Comparison of ENCODE assay signal across 14 cellular contexts in the genomic region with DNA sequence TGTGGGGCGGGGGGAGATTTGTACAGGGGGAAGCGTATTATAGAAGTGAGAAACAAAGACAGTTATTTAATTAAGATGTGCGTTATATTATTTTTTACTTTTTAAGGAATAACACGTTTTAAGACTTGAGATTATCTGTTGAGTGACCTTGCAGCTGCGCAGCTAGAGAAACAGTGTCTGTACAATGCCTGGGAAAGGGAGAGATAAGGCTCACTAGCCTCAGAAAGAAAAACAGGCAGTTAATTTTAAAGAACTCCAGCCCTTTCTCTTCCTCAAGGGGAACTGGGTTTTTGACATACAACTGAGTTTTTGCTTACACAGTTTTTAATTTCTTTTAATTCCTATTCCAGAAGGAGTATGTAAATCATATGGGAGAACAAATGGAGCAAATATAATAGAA. TPM values are rescaled to one million over a fixed set of nuclear protein-coding genes. Genes with fewer than 3 reads are reported as not detected.
DNase-seq lines count a peak whose midpoint lies in the region; ATAC-seq and TF ChIP-seq lines count a peak whose summit lies in the region.
"Had no signal": no experiment of that assay in that cellular context is flagged by ENCODE, and none has a peak within 500 bp of the region (broad histone marks: within the 10 kb centered on the region; RNA-seq: fewer than 3 reads in every experiment).

No MANE protein-coding gene starts in this region.

- no peak overlapping the region for H3K4me3 ChIP-seq in CD8-positive, alpha-beta memory T cell (ENCODE audit: low read length)
- H3K4me3 ChIP-seq in adrenal gland = peak overlapping the region in 1 of 4 donors; percentile 2
- no peak overlapping the region for H3K4me3 ChIP-seq in stomach
- no peak overlapping the region for H3K4me3 ChIP-seq in mucosa of descending colon
- H3K4me3 ChIP-seq: A549, GM23338 had no signal

- peak overlapping the region; percentile 28 for H3K27ac ChIP-seq in CD8-positive, alpha-beta memory T cell (ENCODE audit: low read depth, low read length)
- H3K27ac ChIP-seq in adrenal gland = peak overlapping the region in 4 of 5 donors; percentile 47 to 61 (median 56)
- H3K27ac ChIP-seq in stomach = peak overlapping the region in 1 of 5 donors; percentile 38
- H3K27ac ChIP-seq: A549, HL-60 had no signal

- POLR2A ChIA-PET in CD8-positive, alpha-beta memory T cell (lab: Charles Lee) = no interaction called here

- CTCF ChIA-PET in CD8-positive, alpha-beta memory T cell (lab: Charles Lee) = no interaction called here

- H3K4me1 Mint-ChIP-seq in CD8-positive, alpha-beta memory T cell = peaks cover 23 to 37% (median 27%) of the 10 kb centered on the region in 3 donors

- H3K27me3 ChIP-seq in CD8-positive, alpha-beta memory T cell (ENCODE audit: insufficient read depth, low read length, poor library complexity, severe bottlenecking) = no peaks in the 10 kb centered on the region
- H3K27me3 ChIP-seq in adrenal gland = no peaks in the 10 kb centered on the region
- H3K27me3 ChIP-seq in stomach = no peaks in the 10 kb centered on the region

- H3K9me3 Mint-ChIP-seq in CD8-positive, alpha-beta memory T cell = no peaks in the 10 kb centered on the region
- H3K9me3 Mint-ChIP-seq: GM23338 had no signal

- DNase-seq in CD8-positive, alpha-beta memory T cell = no peak
- peak; percentile 12 for DNase-seq in SK-N-DZ (ENCODE audit: low spot score)
- DNase-seq in adrenal gland = peak in 2 of 7 donors; percentile 27 to 32
- peak; percentile 38 for DNase-seq in left kidney (ENCODE audit: low read depth, low spot score)
- no peak for DNase-seq in stomach
- DNase-seq in NK-92 treated with Interleukin-12 subunit alpha and Interleukin-12 subunit beta, amount 100 ng/mL, for 24 hours (lab: John Stamatoyannopoulos, UW) = no peak
- DNase-seq in stimulated activated CD4-positive, alpha-beta T cell treated with anti-CD3 and anti-CD28 coated beads, Interleukin-4, amount 100 ng/mL, for 24 hours = no peak
- DNase-seq in mucosa of descending colon = no peak
- DNase-seq: Calu3, DMS 273 treated with DMSO at 0.1 percent for 48 hours had no signal

- no peaks in the 10 kb centered on the region for H3K4me1 ChIP-seq in CD8-positive, alpha-beta memory T cell (ENCODE audit: insufficient read depth, low read length)
- peaks cover 18 to 57% of the 10 kb centered on the region in 2 donors for H3K4me1 ChIP-seq in adrenal gland (replicated peaks in 1 of 2)
- H3K4me1 ChIP-seq in stomach = peaks cover 0 to 28% (median 17%) of the 10 kb centered on the region in 4 donors
- H3K4me1 ChIP-seq in mucosa of descending colon (ENCODE audit: low read depth) = no peaks in the 10 kb centered on the region

- no peak for TF ChIP-seq POLR2A in adrenal gland (IDR thresholded peaks at IDR 0.05)
- no peak for TF ChIP-seq POLR2A in stomach (IDR thresholded peaks at IDR 0.05)

- TF ChIP-seq EP300 in stomach (IDR thresholded peaks at IDR 0.05) = no peak

- intact Hi-C loops in adrenal gland (cut with DNase I) = loop anchor here in 1 of 2 donors (5.0 kb wide), 1 partner anchor 45 kb away; no protein-coding TSS in a partner anchor
- intact Hi-C loops in stomach (cut with DNase I; ENCODE audit: low total_unique reads) = no loop called here
- intact Hi-C loops in mucosa of descending colon (cut with DNase I, micrococcal nuclease) = no loop called here

- H3K27ac Mint-ChIP-seq in CD8-positive, alpha-beta memory T cell = no peak overlapping the region
- H3K27ac Mint-ChIP-seq: CD14-positive monocyte, GM23338 had no signal

- H3K9me3 ChIP-seq in CD8-positive, alpha-beta memory T cell (ENCODE audit: low read length) = no peaks in the 10 kb centered on the region
- H3K9me3 ChIP-seq in adrenal gland (replicated peaks in 1 of 3) = no peaks in the 10 kb centered on the region
- no peaks in the 10 kb centered on the region for H3K9me3 ChIP-seq in stomach
- no peaks in the 10 kb centered on the region for H3K9me3 ChIP-seq in mucosa of descending colon
- H3K9me3 ChIP-seq: A549 had no signal

- TF ChIP-seq CTCF in adrenal gland (IDR thresholded peaks at IDR 0.05) (no peak), stomach (IDR thresholded peaks at IDR 0.05) (no peak), mucosa of descending colon (IDR thresholded peaks at IDR 0.05) (no peak)

- no peak overlapping the region for H3K4me3 Mint-ChIP-seq in CD8-positive, alpha-beta memory T cell
- H3K4me3 Mint-ChIP-seq: CD14-positive monocyte, GM23338 had no signal

- WGBS in adrenal gland, 4 donors = 29 to 53% (median 45%) methylated on average over 5 of the region's 5 CpGs
- 50 to 71% (median 67%) methylated on average over 5 of the region's 5 CpGs for WGBS in stomach, 5 donors

- no peaks in the 10 kb centered on the region for H3K27me3 Mint-ChIP-seq in CD8-positive, alpha-beta memory T cell

- no peak for ATAC-seq in mucosa of descending colon
- ATAC-seq: A549 had no signal

- H3K36me3 Mint-ChIP-seq in CD8-positive, alpha-beta memory T cell = peaks cover 3 to 16% (median 7%) of the 10 kb centered on the region in 3 donors

- no peaks in the 10 kb centered on the region for H3K36me3 ChIP-seq in CD8-positive, alpha-beta memory T cell (ENCODE audit: insufficient read depth, low read length)
- H3K36me3 ChIP-seq in adrenal gland (replicated peaks in 1 of 2) = no peaks in the 10 kb centered on the region
- no peaks in the 10 kb centered on the region for H3K36me3 ChIP-seq in stomach
- H3K36me3 ChIP-seq in mucosa of descending colon (ENCODE audit: low read depth) = no peaks in the 10 kb centered on the region

RNA-seq across cellular contexts. Expression of a gene that starts 50.7 kb away (rescaled TPM):
- total RNA-seq in CD8-positive, alpha-beta memory T cell = 10 to 100 TPM; 49.2 to 51.9 TPM
- 26.8 TPM for polyA plus RNA-seq in CD8-positive, alpha-beta memory T cell
- 21.9 and 24.9 TPM in 2 replicates for polyA plus RNA-seq in SK-N-DZ (2014; cell fraction: cytosol; rRNA removed)
- polyA plus RNA-seq in SK-N-DZ (2014; cell fraction: nucleus; rRNA removed) = 51.7 and 56.1 TPM in 2 replicates
- 100 to 1,000 TPM in 6 of 8 donors, 10 to 100 TPM in 2; 86.7 to 341 (median 156) TPM for total RNA-seq in adrenal gland
- polyA plus RNA-seq in adrenal gland = 10 to 100 TPM; 16.9 to 69.6 (median 21.0) TPM
- 100 to 1,000 TPM in 4 of 5 donors, 10 to 100 TPM in 1; 62.5 to 187 (median 138) TPM for total RNA-seq in stomach
- 1 to 10 TPM; 7.5 to 9.0 (median 8.3) TPM for polyA plus RNA-seq in stomach
- total RNA-seq in mucosa of descending colon = 10 to 100 TPM; 40.5 to 56.3 (median 44.9) TPM

Comparison
In these comparisons a context has a peak if more than half of its experiments do, and no peak if none do; other contexts are left out.
1. DNase-seq: peak in SK-N-DZ (single experiment) and left kidney (single experiment); none in CD8-positive, alpha-beta memory T cell (0 of 5), stomach (single experiment), NK-92 treated with Interleukin-12 subunit alpha and Interleukin-12 subunit beta, amount 100 ng/mL, for 24 hours (single experiment), stimulated activated CD4-positive, alpha-beta T cell treated with anti-CD3 and anti-CD28 coated beads, Interleukin-4, amount 100 ng/mL, for 24 hours (single experiment) and mucosa of descending colon (0 of 3).